In genomic region chr13:79522583-79522982, GRCh38 we compare ENCODE assay signal across 9 cellular contexts. TPM values are rescaled to one million over a fixed set of nuclear protein-coding genes. Genes with fewer than 3 reads are reported as not detected.
A peak's percentile ranks its signal among the peaks of the same experiment; 100 is the strongest.
DNase-seq lines count a peak whose midpoint lies in the region; ATAC-seq lines count a peak whose summit lies in the region.
"Had no signal": no experiment of that assay in that cellular context is flagged by ENCODE, and none has a peak within 500 bp of the region (broad histone marks: within the 10 kb centered on the region; RNA-seq: fewer than 3 reads in every experiment).

No MANE protein-coding gene starts in this region.

- peaks cover 36% of the 10 kb centered on the region for H3K4me1 Mint-ChIP-seq in T-helper 1 cell treated with Interleukin-12 subunit alpha and Interleukin-12 subunit beta and Interleukin-4 antibody, amounts not matched to agents 30 μg/mL and 1 μg/mL, for 36 hours (ENCODE audit: low read depth)

- H3K4me3 Mint-ChIP-seq in T-helper 1 cell treated with Interleukin-12 subunit alpha and Interleukin-12 subunit beta and Interleukin-4 antibody, amounts not matched to agents 30 μg/mL and 1 μg/mL, for 36 hours = peak overlapping the region; percentile 75

- peak; percentile 92 for ATAC-seq in HG03039 (IDR thresholded peaks at IDR 0.05; ENCODE audit: unreplicated experiment)

- H3K36me3 ChIP-seq in skeletal muscle satellite cell (ENCODE audit: insufficient read depth, low read length) = peaks cover 21% of the 10 kb centered on the region

- no peaks in the 10 kb centered on the region for H3K9me3 ChIP-seq in skeletal muscle satellite cell (replicated peaks; ENCODE audit: low read length)

- peaks cover 27% of the 10 kb centered on the region for H3K36me3 Mint-ChIP-seq in T-helper 1 cell treated with Interleukin-12 subunit alpha and Interleukin-12 subunit beta and Interleukin-4 antibody, amounts not matched to agents 30 μg/mL and 1 μg/mL, for 36 hours (ENCODE audit: low read depth)

- H3K27ac Mint-ChIP-seq in T-helper 1 cell treated with Interleukin-12 subunit alpha and Interleukin-12 subunit beta and Interleukin-4 antibody, amounts not matched to agents 30 μg/mL and 1 μg/mL, for 36 hours = peak overlapping the region; percentile 94

- H3K9ac ChIP-seq in skeletal muscle satellite cell (ENCODE audit: low read depth, low read length) = no peak overlapping the region

- H3K27ac ChIP-seq in caudate nucleus (ENCODE audit: low read depth, low read length) = no peak overlapping the region
- H3K27ac ChIP-seq: skin epidermis had no signal

- peaks cover 27% of the 10 kb centered on the region for H3K4me1 ChIP-seq in skeletal muscle satellite cell (ENCODE audit: control insufficient read depth, insufficient read depth, low read length)

- no peaks in the 10 kb centered on the region for H3K27me3 ChIP-seq in skeletal muscle satellite cell (ENCODE audit: control insufficient read depth, insufficient read depth, low read length)

- no peaks in the 10 kb centered on the region for H3K9me3 Mint-ChIP-seq in T-helper 1 cell treated with Interleukin-12 subunit alpha and Interleukin-12 subunit beta and Interleukin-4 antibody, amounts not matched to agents 30 μg/mL and 1 μg/mL, for 36 hours

- no peaks in the 10 kb centered on the region for H3K27me3 Mint-ChIP-seq in T-helper 1 cell treated with Interleukin-12 subunit alpha and Interleukin-12 subunit beta and Interleukin-4 antibody, amounts not matched to agents 30 μg/mL and 1 μg/mL, for 36 hours (ENCODE audit: low read depth)

- peak overlapping the region; percentile 22 for H3K4me2 ChIP-seq in skeletal muscle satellite cell (ENCODE audit: low read length)

- peak; percentile 2 to 10 for DNase-seq in stimulated activated CD4-positive, alpha-beta T cell treated with anti-CD3 and anti-CD28 coated beads, Interleukin-15, amount 100 ng/mL, for 48 hours (ENCODE audit: low read depth in 2 of 2)
- DNase-seq in stimulated activated CD4-positive, alpha-beta T cell treated with anti-CD3 and anti-CD28 coated beads, Interleukin-4, amount 100 ng/mL, for 24 hours = no peak
- no peak for DNase-seq in caudate nucleus (lab: John Stamatoyannopoulos, UW)
- no peak for DNase-seq in CD1c-positive myeloid dendritic cell (ENCODE audit: extremely low spot score)
- no peak for DNase-seq in amniotic stem cell (lab: John Stamatoyannopoulos, UW)

- no peak overlapping the region for H3K4me3 ChIP-seq in skeletal muscle satellite cell (ENCODE audit: low read length)
- H3K4me3 ChIP-seq: skin epidermis had no signal

RNA-seq across cellular contexts. Expression of gene NDFIP2, which starts 41.6 kb away (rescaled TPM):
- 30.7 and 31.5 TPM in 2 replicates for total RNA-seq in skeletal muscle satellite cell (2012; rRNA removed)

Comparison
In these comparisons a context has a peak if more than half of its experiments do, and no peak if none do; other contexts are left out.
1. DNase-seq: peak in stimulated activated CD4-positive, alpha-beta T cell treated with anti-CD3 and anti-CD28 coated beads, Interleukin-15, amount 100 ng/mL, for 48 hours (2 of 2); none in stimulated activated CD4-positive, alpha-beta T cell treated with anti-CD3 and anti-CD28 coated beads, Interleukin-4, amount 100 ng/mL, for 24 hours (single experiment), caudate nucleus (0 of 61), CD1c-positive myeloid dendritic cell (single experiment) and amniotic stem cell (single experiment).